ENCODE assay signal across 15 cellular contexts in the genomic region with DNA sequence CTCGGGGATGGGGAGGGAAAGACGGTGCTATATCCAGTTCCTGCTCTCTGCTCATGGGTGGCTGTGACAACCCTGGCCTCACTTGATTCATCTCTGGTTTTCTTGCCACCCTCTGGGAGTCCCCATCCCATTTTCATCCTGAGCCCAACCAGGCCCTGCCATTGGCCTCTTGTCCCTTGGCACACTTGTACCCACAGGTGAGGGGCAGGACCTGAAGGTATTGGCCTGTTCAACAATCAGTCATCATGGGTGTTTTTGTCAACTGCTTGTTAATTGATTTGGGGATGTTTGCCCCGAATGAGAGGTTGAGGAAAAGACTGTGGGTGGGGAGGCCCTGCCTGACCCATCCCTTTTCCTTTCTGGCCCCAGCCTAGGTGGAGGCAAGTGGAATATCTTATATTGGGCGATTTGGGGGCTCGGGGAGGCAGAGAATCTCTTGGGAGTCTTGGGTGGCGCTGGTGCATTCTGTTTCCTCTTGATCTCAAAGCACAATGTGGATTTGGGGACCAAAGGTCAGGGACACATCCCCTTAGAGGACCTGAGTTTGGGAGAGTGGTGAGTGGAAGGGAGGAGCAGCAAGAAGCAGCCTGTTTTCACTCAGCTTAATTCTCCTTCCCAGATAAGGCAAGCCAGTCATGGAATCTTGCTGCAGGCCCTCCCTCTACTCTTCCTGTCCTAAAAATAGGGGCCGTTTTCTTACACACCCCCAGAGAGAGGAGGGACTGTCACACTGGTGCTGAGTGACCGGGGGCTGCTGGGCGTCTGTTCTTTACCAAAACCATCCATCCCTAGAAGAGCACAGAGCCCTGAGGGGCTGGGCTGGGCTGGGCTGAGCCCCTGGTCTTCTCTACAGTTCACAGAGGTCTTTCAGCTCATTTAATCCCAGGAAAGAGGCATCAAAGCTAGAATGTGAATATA. TPM values are rescaled to one million over a fixed set of nuclear protein-coding genes. Genes with fewer than 3 reads are reported as not detected.
DNase-seq lines count a peak whose midpoint lies in the region; ATAC-seq and TF ChIP-seq lines count a peak whose summit lies in the region.
"Had no signal": no experiment of that assay in that cellular context is flagged by ENCODE, and none has a peak within 500 bp of the region (broad histone marks: within the 10 kb centered on the region; RNA-seq: fewer than 3 reads in every experiment).

No MANE protein-coding gene starts in this region.

- H3K4me3 ChIP-seq in BLaER1 = no peak overlapping the region
- H3K4me3 ChIP-seq in heart left ventricle = no peak overlapping the region
- H3K4me3 ChIP-seq in rectal smooth muscle tissue (ENCODE audit: low read length) = no peak overlapping the region
- H3K4me3 ChIP-seq in ovary = no peak overlapping the region
- no peak overlapping the region for H3K4me3 ChIP-seq in mucosa of descending colon
- H3K4me3 ChIP-seq: GM12878 had no signal

- intact Hi-C loops in heart left ventricle (cut with DNase I) (loop anchor here in 3 of 10 donors (5.0 kb wide), 2 partner anchors 38 to 48 kb away; partner anchors contain the start of gene LASP1 (in 2 of the 3)), ovary (cut with DNase I) (no loop called here), mucosa of descending colon (cut with DNase I, micrococcal nuclease) (no loop called here)

- TF ChIP-seq CTCF in heart left ventricle (IDR thresholded peaks at IDR 0.05) (no peak), ovary (IDR thresholded peaks at IDR 0.05) (no peak), mucosa of descending colon (IDR thresholded peaks at IDR 0.05) (no peak)

- WGBS in heart left ventricle, 4 donors = 44 to 58% (median 53%) methylated on average over 9 of the region's 9 CpGs
- 42 to 59% (median 53%) methylated on average over 9 of the region's 9 CpGs for WGBS in ovary, 3 donors

- H3K4me1 ChIP-seq in BLaER1 (peaks cover 62% of the 10 kb centered on the region), heart left ventricle (peaks cover 3 to 65% (median 44%) of the 10 kb centered on the region in 12 donors), rectal smooth muscle tissue (ENCODE audit: control insufficient read depth, insufficient read depth, low read length) (peaks cover 25% of the 10 kb centered on the region), ovary (ENCODE audit: insufficient read depth) (peaks cover 6% of the 10 kb centered on the region), mucosa of descending colon (ENCODE audit: low read depth) (peaks cover 5% of the 10 kb centered on the region)

- 0 out of 2 replicates have a peak overlapping the region, but pooled peaks have one; percentile 24 for H3K9ac ChIP-seq in BLaER1
- H3K9ac ChIP-seq in rectal smooth muscle tissue (ENCODE audit: low read length) = no peak overlapping the region

- ATAC-seq in T-helper 17 cell (no peak), heart left ventricle (peak in 3 of 4 donors; percentile 21 to 48 (median 45)), GM18502 (IDR thresholded peaks at IDR 0.05; ENCODE audit: poor library complexity, unreplicated experiment) (no peak), mucosa of descending colon (no peak)
- ATAC-seq: GM12878 had no signal

- 0 out of 2 replicates have a peak, but pooled peaks cover 7% of the 10 kb centered on the region for H4K20me1 ChIP-seq in BLaER1

- H3K4me1 Mint-ChIP-seq in T-helper 17 cell = peaks cover 38% of the 10 kb centered on the region

- H3K27ac ChIP-seq in BLaER1 (peak overlapping the region; percentile 62), heart left ventricle (peak overlapping the region in 11 of 12 donors; percentile 26 to 84 (median 66)), rectal smooth muscle tissue (ENCODE audit: low read depth, low read length) (peak overlapping the region; percentile 66), ovary (peak overlapping the region in 1 of 2 donors; percentile 28)
- H3K27ac ChIP-seq: brain microvascular endothelial cell had no signal

- TF ChIP-seq POLR2A in heart left ventricle (IDR thresholded peaks at IDR 0.05) (no peak), ovary (IDR thresholded peaks at IDR 0.05) (no peak)

- H3K27me3 Mint-ChIP-seq in T-helper 17 cell = no peaks in the 10 kb centered on the region

- H3K27ac Mint-ChIP-seq in T-helper 17 cell = peak overlapping the region; percentile 93

- peaks cover 47% of the 10 kb centered on the region for H3K36me3 ChIP-seq in BLaER1
- peaks cover 0 to 51% (median 44%) of the 10 kb centered on the region in 9 donors for H3K36me3 ChIP-seq in heart left ventricle
- H3K36me3 ChIP-seq in rectal smooth muscle tissue (ENCODE audit: control insufficient read depth, insufficient read depth, low read length) = peaks cover 22% of the 10 kb centered on the region
- no peaks in the 10 kb centered on the region for H3K36me3 ChIP-seq in ovary
- peaks cover 7% of the 10 kb centered on the region for H3K36me3 ChIP-seq in mucosa of descending colon (ENCODE audit: low read depth)

- H3K36me3 Mint-ChIP-seq in T-helper 17 cell (ENCODE audit: low read depth) = peaks cover 10% of the 10 kb centered on the region

- H3K27me3 ChIP-seq in BLaER1 = no peaks in the 10 kb centered on the region
- H3K27me3 ChIP-seq in heart left ventricle = no peaks in the 10 kb centered on the region
- H3K27me3 ChIP-seq in rectal smooth muscle tissue (ENCODE audit: control insufficient read depth, insufficient read depth, low read length) = no peaks in the 10 kb centered on the region
- H3K27me3 ChIP-seq in ovary = no peaks in the 10 kb centered on the region
- H3K27me3 ChIP-seq: brain microvascular endothelial cell had no signal

- H3K9me3 ChIP-seq in BLaER1 = no peaks in the 10 kb centered on the region
- no peaks in the 10 kb centered on the region for H3K9me3 ChIP-seq in T-helper 17 cell (ENCODE audit: control insufficient read depth, low read length, poor library complexity, severe bottlenecking)
- no peaks in the 10 kb centered on the region for H3K9me3 ChIP-seq in heart left ventricle
- no peaks in the 10 kb centered on the region for H3K9me3 ChIP-seq in ovary
- no peaks in the 10 kb centered on the region for H3K9me3 ChIP-seq in mucosa of descending colon

- no peak for DNase-seq in T-helper 17 cell
- DNase-seq in heart left ventricle = no peak
- no peak for DNase-seq in NCI-H2107 (lab: John Stamatoyannopoulos, UW)
- no peak for DNase-seq in ovary
- DNase-seq in mucosa of descending colon = no peak
- DNase-seq: activated CD4-positive, alpha-beta T cell treated with anti-CD3 and anti-CD28 coated beads for 1 hour; brain microvascular endothelial cell; foreskin melanocyte; NCI-H2081 had no signal

- peak overlapping the region; percentile 59 for H3K4me2 ChIP-seq in BLaER1

- no peak for TF ChIP-seq EP300 in ovary (IDR thresholded peaks at IDR 0.05)

- H3K4me3 Mint-ChIP-seq in T-helper 17 cell = no peak overlapping the region

RNA-seq across cellular contexts. Expression of gene FBXO47, which starts 46.6 kb away (rescaled TPM):
- total RNA-seq in T-helper 17 cell (not detected), heart left ventricle (under 1 TPM in 1 of 9 donors, not detected in 8; 0.11 TPM), ovary (not detected), mucosa of descending colon (not detected)
- polyA plus RNA-seq in heart left ventricle (not detected), ovary (not detected)
- total RNA-seq: GM12878, HT-29, RPMI7951 had no signal

RNA-seq across cellular contexts. Expression of gene LASP1, which starts 50.8 kb away (rescaled TPM):
- total RNA-seq in T-helper 17 cell (100 to 1,000 TPM; 106 to 115 TPM), heart left ventricle (10 to 100 TPM; 23.2 to 88.2 (median 26.7) TPM), ovary (100 to 1,000 TPM in 2 of 7 donors, 10 to 100 TPM in 5; 40.9 to 125 (median 95.0) TPM), mucosa of descending colon (100 to 1,000 TPM; 163 to 286 (median 276) TPM)
- polyA plus RNA-seq in heart left ventricle (10 to 100 TPM; 18.2 to 29.2 TPM), ovary (100 to 1,000 TPM in 1 of 2 donors, 10 to 100 TPM in 1; 57.2 to 138 TPM)

Comparison
In these comparisons a context has a peak if more than half of its experiments do, and no peak if none do; other contexts are left out.
1. ATAC-seq: peak in heart left ventricle (3 of 4); none in T-helper 17 cell (single experiment), GM18502 (single experiment) and mucosa of descending colon (single experiment).